Comparison of ENCODE assay signal across 19 cellular contexts in genomic region chr5:154811239-154811638, GRCh38. TPM values are rescaled to one million over a fixed set of nuclear protein-coding genes. Genes with fewer than 3 reads are reported as not detected.
DNase-seq lines count a peak whose midpoint lies in the region; ATAC-seq and TF ChIP-seq lines count a peak whose summit lies in the region.
"Had no signal": no experiment of that assay in that cellular context is flagged by ENCODE, and none has a peak within 500 bp of the region (broad histone marks: within the 10 kb centered on the region; RNA-seq: fewer than 3 reads in every experiment).

No MANE protein-coding gene starts in this region.

- H3K4me3 Mint-ChIP-seq in Caco-2 (ENCODE audit: unreplicated experiment): no peak overlapping the region
- H3K4me3 Mint-ChIP-seq: activated CD8-positive, alpha-beta T cell treated with anti-CD3 and anti-CD28 coated beads for 36 hours; CD8-positive, alpha-beta T cell; T-helper 1 cell treated with Interleukin-12 subunit alpha and Interleukin-12 subunit beta and Interleukin-4 antibody, amounts not matched to agents 30 μg/mL and 1 μg/mL, for 36 hours had no signal

- DNase-seq in SK-N-SH: no peak
- DNase-seq in Caco-2: peak in 1 of 2 experiments; percentile 12
- DNase-seq in left lobe of liver (ENCODE audit: low spot score): no peak
- DNase-seq in sciatic nerve (ENCODE audit: low spot score): peak; percentile 3
- DNase-seq in ovary: no peak
- DNase-seq in NCI-H2171 (lab: John Stamatoyannopoulos, UW): no peak
- no peak for DNase-seq in tibial artery
- DNase-seq: activated gamma-delta T cell, DMS 273 treated with DMSO at 0.1 percent for 48 hours, islet precursor cell had no signal

- no peak overlapping the region for H3K4me2 ChIP-seq in SK-N-SH

- peak overlapping the region; percentile 36 for H3K27ac Mint-ChIP-seq in Caco-2 (ENCODE audit: unreplicated experiment)
- H3K27ac Mint-ChIP-seq: T-helper 1 cell treated with Interleukin-12 subunit alpha and Interleukin-12 subunit beta and Interleukin-4 antibody, amounts not matched to agents 30 μg/mL and 1 μg/mL, for 36 hours had no signal

- no peaks in the 10 kb centered on the region for H3K27me3 Mint-ChIP-seq in Caco-2 (ENCODE audit: insufficient read depth, unreplicated experiment)
- H3K27me3 Mint-ChIP-seq: activated CD8-positive, alpha-beta T cell treated with anti-CD3 and anti-CD28 coated beads for 36 hours; naive thymus-derived CD4-positive, alpha-beta T cell had no signal

- H3K36me3 ChIP-seq in SK-N-SH (replicated peaks in 1 of 2; ENCODE audit: control insufficient read depth in 1 of 2, insufficient read depth in 2 of 2, low read length in 1 of 2) (peaks cover 55 to 79% of the 10 kb centered on the region in 2 experiments), Caco-2 (ENCODE audit: control insufficient read depth, insufficient read depth, low read length) (peaks cover 11% of the 10 kb centered on the region; the same call in 1 of the 2 replicates), ovary (no peaks in the 10 kb centered on the region), tibial artery (peaks cover 75 to 98% (median 83%) of the 10 kb centered on the region in 3 donors)

- H3K4me1 Mint-ChIP-seq in Caco-2 (ENCODE audit: low read depth, unreplicated experiment): peaks cover 10% of the 10 kb centered on the region

- WGBS in SK-N-SH (ENCODE audit: low lambda C conversion rate): 96% methylated on average over 7 of the region's 7 CpGs
- WGBS in ovary, 3 donors: 76 to 83% (median 79%) methylated on average over 7 of the region's 7 CpGs

- no peak for TF ChIP-seq POLR2A in ovary (IDR thresholded peaks at IDR 0.05)

- POLR2A ChIA-PET in SK-N-SH (lab: Yijun Ruan, JAX): no interaction called here
- POLR2A ChIA-PET in Caco-2 (lab: Charles Lee): no interaction called here

- no peak overlapping the region for H2AFZ ChIP-seq in SK-N-SH (ENCODE audit: low read depth)

- H3F3A ChIP-seq in SK-N-SH (replicated peaks; ENCODE audit: insufficient read depth): peaks cover 16% of the 10 kb centered on the region

- H3K4me3 ChIP-seq in SK-N-SH (ENCODE audit: low read depth in 2 of 2, low read length in 1 of 2) (no peak overlapping the region), Caco-2 (ENCODE audit: low read depth, low read length) (no peak overlapping the region), ovary (no peak overlapping the region), tibial artery (no peak overlapping the region)
- H3K4me3 ChIP-seq: pancreas, right atrium auricular region had no signal

- TF ChIP-seq RAD21 in SK-N-SH (IDR thresholded peaks at IDR 0.05; ENCODE audit: low read length): no peak

- H3K9me2 ChIP-seq in SK-N-SH: no peaks in the 10 kb centered on the region

- no TSS peak for BruUV-seq in Caco-2 (replicated peaks; lab: Mats Ljungman, UMichigan)

- H3K9me3 ChIP-seq in SK-N-SH (no peaks in the 10 kb centered on the region), Caco-2 (no peaks in the 10 kb centered on the region), ovary (no peaks in the 10 kb centered on the region), tibial artery (no peaks in the 10 kb centered on the region)
- H3K9me3 ChIP-seq: pancreas, right atrium auricular region had no signal

- intact Hi-C loops in Caco-2 (cut with micrococcal nuclease; ENCODE audit: unreplicated experiment): loop anchor here (2.0 to 5.0 kb wide), 3 partner anchors 16 to 58 kb away; partner anchors contain the start of gene LARP1
- intact Hi-C loops in sciatic nerve (cut with DNase I): loop anchor here (5.0 kb wide), 1 partner anchor 159 kb away; no protein-coding TSS in a partner anchor
- intact Hi-C loops in ovary (cut with DNase I): loop anchor here (2.0 to 10.0 kb wide), 4 partner anchors 146 to 164 kb away; no protein-coding TSS in a partner anchor
- intact Hi-C loops in tibial artery (cut with DNase I; ENCODE audit: low total_unique reads): loop anchor here (10.0 kb wide), 1 partner anchor 126 kb away; no protein-coding TSS in a partner anchor

- H3K36me3 Mint-ChIP-seq in Caco-2 (ENCODE audit: insufficient read depth, unreplicated experiment): peaks cover 89% of the 10 kb centered on the region

- H3K9ac ChIP-seq in SK-N-SH: no peak overlapping the region

- CTCF ChIA-PET in SK-N-SH (lab: Yijun Ruan, JAX) (interaction anchor here (0.5 to 4.5 kb wide), 11 partner anchors 17 to 164 kb away, joined by 3 to 33 read pairs (median 3); no protein-coding TSS in a partner anchor), Caco-2 (lab: Charles Lee) (interaction anchor here (1.0 kb wide), 1 partner anchor 163 kb away, joined by 3 read pairs; no protein-coding TSS in a partner anchor)

- no peaks in the 10 kb centered on the region for H3K4me1 ChIP-seq in SK-N-SH (ENCODE audit: control insufficient read depth in 1 of 2, insufficient read depth in 2 of 2, low read depth in 1 of 2, low read length in 1 of 2)
- peaks cover 9% of the 10 kb centered on the region; the same call in 1 of the 2 replicates for H3K4me1 ChIP-seq in Caco-2
- no peaks in the 10 kb centered on the region for H3K4me1 ChIP-seq in ovary (ENCODE audit: insufficient read depth)
- peaks cover 0 to 3% (median 0%) of the 10 kb centered on the region in 4 donors for H3K4me1 ChIP-seq in tibial artery
- H3K4me1 ChIP-seq: pancreas, right atrium auricular region had no signal

- TF ChIP-seq EP300 in SK-N-SH (IDR thresholded peaks at IDR 0.05; ENCODE audit: borderline replicate concordance in 1 of 2, low read depth in 1 of 2, low read length in 1 of 2) (no peak), ovary (IDR thresholded peaks at IDR 0.05) (no peak)

- 0 out of 2 replicates have a peak, but pooled peaks cover 3% of the 10 kb centered on the region for H4K20me1 ChIP-seq in SK-N-SH (ENCODE audit: insufficient read depth)

- peaks cover 11% of the 10 kb centered on the region for H3K79me2 ChIP-seq in SK-N-SH (ENCODE audit: insufficient read depth)

- no peaks in the 10 kb centered on the region for H3K9me3 Mint-ChIP-seq in Caco-2 (ENCODE audit: unreplicated experiment)
- H3K9me3 Mint-ChIP-seq: activated CD8-positive, alpha-beta T cell treated with anti-CD3 and anti-CD28 coated beads for 36 hours; CD8-positive, alpha-beta T cell; naive thymus-derived CD4-positive, alpha-beta T cell; T-helper 1 cell treated with Interleukin-12 subunit alpha and Interleukin-12 subunit beta and Interleukin-4 antibody, amounts not matched to agents 30 μg/mL and 1 μg/mL, for 36 hours had no signal

- no peaks in the 10 kb centered on the region for H3K27me3 ChIP-seq in SK-N-SH (ENCODE audit: insufficient read depth)
- no peaks in the 10 kb centered on the region for H3K27me3 ChIP-seq in Caco-2 (replicated peaks; ENCODE audit: control insufficient read depth, insufficient read depth, low read length)
- no peaks in the 10 kb centered on the region for H3K27me3 ChIP-seq in ovary
- no peaks in the 10 kb centered on the region for H3K27me3 ChIP-seq in tibial artery
- H3K27me3 ChIP-seq: brain microvascular endothelial cell, pancreas, right atrium auricular region had no signal

- H3K27ac ChIP-seq in SK-N-SH (ENCODE audit: low read depth in 2 of 2, low read length in 1 of 2) (no peak overlapping the region), ovary (no peak overlapping the region), tibial artery (no peak overlapping the region)
- H3K27ac ChIP-seq: brain microvascular endothelial cell, epithelial cell of prostate, pancreas, right atrium auricular region had no signal

- ATAC-seq in SK-N-SH treated with all-trans-retinoic acid at 6 μM for 48 hours (peak; percentile 15; the same call in 1 of the 3 replicates), left lobe of liver (peak; percentile 68), sciatic nerve (peak; percentile 40)

- TF ChIP-seq CTCF in SK-N-SH (IDR thresholded peaks at IDR 0.05): no peak
- no peak for TF ChIP-seq CTCF in Caco-2 (IDR thresholded peaks at IDR 0.05; ENCODE audit: insufficient read depth in 1 of 2, low read depth in 1 of 2, low read length in 1 of 2, severe bottlenecking in 1 of 2, unreplicated experiment in 1 of 2)
- no peak for TF ChIP-seq CTCF in ovary (IDR thresholded peaks at IDR 0.05)
- TF ChIP-seq CTCF in tibial artery (IDR thresholded peaks at IDR 0.05): no peak

TF ChIP-seq in SK-N-SH treated with all-trans-retinoic acid at 6 μM for 48 hours, 23 proteins besides CTCF, POLR2A, EP300 and RAD21 (continues in another document):
- TF ChIP-seq ZFP30 (CRISPR knock-in tag; IDR thresholded peaks at IDR 0.05) (no peak), ZC3H10 (CRISPR knock-in tag; IDR thresholded peaks at IDR 0.05) (no peak), ZFP3 (CRISPR knock-in tag; IDR thresholded peaks at IDR 0.05) (no peak), BACH2 (CRISPR knock-in tag; IDR thresholded peaks at IDR 0.05; ENCODE audit: borderline replicate concordance) (no peak)

TF ChIP-seq in SK-N-SH, 30 proteins besides CTCF, POLR2A, EP300 and RAD21 (continues in another document):
- TF ChIP-seq CHD2 (IDR thresholded peaks at IDR 0.05; ENCODE audit: low read length, partially characterized antibody): no peak

RNA-seq across cellular contexts. Expression of gene FAXDC2, which starts 39.2 kb away (rescaled TPM):
- polyA plus RNA-seq in SK-N-SH (2012; rRNA removed) (6.0 and 8.4 TPM in 2 replicates), ovary (100 to 1,000 TPM in 1 of 2 donors, 10 to 100 TPM in 1; 43.7 to 120 TPM)
- 4.1 and 5.2 TPM in 2 replicates for polyA plus RNA-seq in SK-N-SH (2012; cell fraction: cytosol; rRNA removed)
- 5.5 and 9.9 TPM in 2 replicates for polyA plus RNA-seq in SK-N-SH (2012; cell fraction: nucleus; rRNA removed)
- total RNA-seq in Caco-2 (2022) (0.95 and 1.6 TPM in 2 replicates), left lobe of liver (83.6 TPM), sciatic nerve (60.9 TPM), ovary (10 to 100 TPM; 15.2 to 40.7 (median 23.1) TPM)
- total RNA-seq: activated CD8-positive, alpha-beta T cell treated with anti-CD3 and anti-CD28 coated beads for 36 hours had no signal

RNA-seq across cellular contexts. Expression of gene CNOT8, which starts 47.2 kb away (rescaled TPM):
- polyA plus RNA-seq in SK-N-SH (2012; rRNA removed) (45.3 and 51.5 TPM in 2 replicates), ovary (10 to 100 TPM; 35.4 to 40.7 TPM)
- polyA plus RNA-seq in SK-N-SH (2012; cell fraction: cytosol; rRNA removed): 48.2 and 52.3 TPM in 2 replicates
- polyA plus RNA-seq in SK-N-SH (2012; cell fraction: nucleus; rRNA removed): 36.9 and 44.6 TPM in 2 replicates
- total RNA-seq in Caco-2 (2022) (38.1 and 41.2 TPM in 2 replicates), left lobe of liver (18.0 TPM), sciatic nerve (45.3 TPM), ovary (10 to 100 TPM; 34.0 to 51.0 (median 40.5) TPM)

RNA-seq across cellular contexts. Expression of gene LARP1, which starts 56.1 kb away (rescaled TPM):
- polyA plus RNA-seq in SK-N-SH (2012; rRNA removed) (38.5 and 57.4 TPM in 2 replicates), ovary (100 to 1,000 TPM in 1 of 2 donors, 10 to 100 TPM in 1; 38.1 to 121 TPM)
- polyA plus RNA-seq in SK-N-SH (2012; cell fraction: cytosol; rRNA removed): 46.5 and 58.5 TPM in 2 replicates
- polyA plus RNA-seq in SK-N-SH (2012; cell fraction: nucleus; rRNA removed): 85.9 and 98.2 TPM in 2 replicates
- total RNA-seq in Caco-2 (2022) (357 and 372 TPM in 2 replicates), left lobe of liver (83.2 TPM), sciatic nerve (157 TPM), ovary (100 to 1,000 TPM in 5 of 7 donors, 10 to 100 TPM in 2; 49.0 to 249 (median 150) TPM)

Comparison
In these comparisons a context has a peak if more than half of its experiments do, and no peak if none do; other contexts are left out.
1. ATAC-seq: peak in every context shown above with its lines; median percentile 68 in left lobe of liver; 40 in sciatic nerve; 15 in SK-N-SH treated with all-trans-retinoic acid at 6 μM for 48 hours.